ENCODE assay signal across 33 cellular contexts in genomic region chr3:95758707-95759106, GRCh38.
DNase-seq lines count a peak whose midpoint lies in the region; ATAC-seq and TF ChIP-seq lines count a peak whose summit lies in the region.
"Had no signal": no experiment of that assay in that cellular context is flagged by ENCODE, and none has a peak within 500 bp of the region (broad histone marks: within the 10 kb centered on the region; RNA-seq: fewer than 3 reads in every experiment).

No MANE protein-coding gene starts in this region.

- H3K4me3 ChIP-seq in neuronal stem cell (ENCODE audit: low read length in 2 of 2): no peak overlapping the region
- no peak overlapping the region for H3K4me3 ChIP-seq in upper lobe of right lung
- H3K4me3 ChIP-seq: A549; BLaER1; BLaER1 treated with 17β-estradiol and CSF1 and Interleukin-3, amounts not matched to agents 10 nM and 100 nM had no signal

- intact Hi-C loops in upper lobe of right lung (cut with DNase I): no loop called here

- H3K23ac ChIP-seq in neuronal stem cell (ENCODE audit: low read depth, low read length, poor library complexity): no peak overlapping the region

- WGBS in neuronal stem cell (ENCODE audit: extremely low coverage in 2 of 2, insufficient read length in 2 of 2, insufficient replicate concordance in 1 of 2), 2 donors: no CpG with 5 or more reads among the region's 4 CpGs

- H4K8ac ChIP-seq in neuronal stem cell (ENCODE audit: low read depth, low read length): no peak overlapping the region

- no peak overlapping the region for H2AFZ ChIP-seq in neuronal stem cell (ENCODE audit: low read length)

- H3K79me1 ChIP-seq in neuronal stem cell (ENCODE audit: low read depth, low read length): no peaks in the 10 kb centered on the region

- no peak overlapping the region for H3K4me2 ChIP-seq in neuronal stem cell (ENCODE audit: insufficient read depth, low read length, poor library complexity, severe bottlenecking)
- H3K4me2 ChIP-seq: A549; BLaER1; BLaER1 treated with 17β-estradiol and CSF1 and Interleukin-3, amounts not matched to agents 10 nM and 100 nM had no signal

- no peak overlapping the region for H3K27ac ChIP-seq in neuronal stem cell (replicated peaks; ENCODE audit: low read length)
- H3K27ac ChIP-seq in upper lobe of right lung: no peak overlapping the region
- H3K27ac ChIP-seq: 22Rv1; A549; BLaER1; BLaER1 treated with 17β-estradiol and CSF1 and Interleukin-3, amounts not matched to agents 10 nM and 100 nM; C4-2B had no signal

- H3K9me3 Mint-ChIP-seq in stimulated activated effector memory CD8-positive, alpha-beta T cell treated with anti-CD3 and anti-CD28 coated beads, Interleukin-12 subunit alpha, Interleukin-12 subunit beta, amount 100 ng/mL, for 72 hours: peaks cover 8% of the 10 kb centered on the region
- peaks cover 10% of the 10 kb centered on the region for H3K9me3 Mint-ChIP-seq in activated T-cell treated with anti-CD3 and anti-CD28 coated beads, Interleukin-2, amount 50 U/mL, for 24 hours
- H3K9me3 Mint-ChIP-seq: CD4-positive, alpha-beta T cell had no signal

- no peak overlapping the region for H2BK120ac ChIP-seq in neuronal stem cell (ENCODE audit: low read depth, low read length)

- H3K18ac ChIP-seq in neuronal stem cell (ENCODE audit: low read length): no peak overlapping the region

- no peaks in the 10 kb centered on the region for H3K27me3 Mint-ChIP-seq in activated T-cell treated with anti-CD3 and anti-CD28 coated beads, Interleukin-2, amount 50 U/mL, for 24 hours
- H3K27me3 Mint-ChIP-seq: B cell; CD4-positive, alpha-beta memory T cell; CD4-positive, alpha-beta T cell; CD4-positive, CD25-positive, alpha-beta regulatory T cell; CD8-positive, alpha-beta memory T cell had no signal

- H3K27me3 ChIP-seq in neuronal stem cell (ENCODE audit: control insufficient read depth in 3 of 3, insufficient read depth in 3 of 3, low read depth in 1 of 3, low read length in 3 of 3) (no peaks in the 10 kb centered on the region), upper lobe of right lung (no peaks in the 10 kb centered on the region)
- H3K27me3 ChIP-seq: BE2C; BLaER1; BLaER1 treated with 17β-estradiol and CSF1 and Interleukin-3, amounts not matched to agents 10 nM and 100 nM had no signal

- no peaks in the 10 kb centered on the region for H3K36me3 ChIP-seq in neuronal stem cell (replicated peaks in 1 of 2; ENCODE audit: control insufficient read depth in 2 of 2, insufficient read depth in 2 of 2, low read length in 2 of 2)
- H3K36me3 ChIP-seq in upper lobe of right lung: no peaks in the 10 kb centered on the region
- H3K36me3 ChIP-seq: BE2C; BLaER1; BLaER1 treated with 17β-estradiol and CSF1 and Interleukin-3, amounts not matched to agents 10 nM and 100 nM had no signal

- no peaks in the 10 kb centered on the region for H3K36me3 Mint-ChIP-seq in stimulated activated effector memory CD8-positive, alpha-beta T cell treated with anti-CD3 and anti-CD28 coated beads, Interleukin-12 subunit alpha, Interleukin-12 subunit beta, amount 100 ng/mL, for 72 hours
- H3K36me3 Mint-ChIP-seq in activated T-cell treated with anti-CD3 and anti-CD28 coated beads, Interleukin-2, amount 50 U/mL, for 24 hours (ENCODE audit: low read depth): no peaks in the 10 kb centered on the region
- H3K36me3 Mint-ChIP-seq: CD14-positive monocyte; CD4-positive, alpha-beta memory T cell; CD4-positive, CD25-positive, alpha-beta regulatory T cell; CD8-positive, alpha-beta memory T cell; CD8-positive, alpha-beta T cell had no signal

- no peak overlapping the region for H2BK15ac ChIP-seq in neuronal stem cell (ENCODE audit: low read length)

- ATAC-seq in stimulated activated effector memory CD8-positive, alpha-beta T cell treated with anti-CD3 and anti-CD28 coated beads, Interleukin-12 subunit alpha, Interleukin-12 subunit beta, amount 100 ng/mL, for 72 hours: peak; percentile 24
- ATAC-seq in upper lobe of right lung: no peak
- ATAC-seq: A549; CD8-positive, alpha-beta T cell had no signal

- H3K14ac ChIP-seq in neuronal stem cell (ENCODE audit: low read length): no peak overlapping the region

- no peak overlapping the region for H3K9ac ChIP-seq in neuronal stem cell (ENCODE audit: low read depth, low read length, poor library complexity)
- H3K9ac ChIP-seq: BLaER1; BLaER1 treated with 17β-estradiol and CSF1 and Interleukin-3, amounts not matched to agents 10 nM and 100 nM had no signal

- no peaks in the 10 kb centered on the region for H3K4me1 ChIP-seq in neuronal stem cell (ENCODE audit: control insufficient read depth in 2 of 2, insufficient read depth in 1 of 2, low read depth in 1 of 2, low read length in 2 of 2)
- H3K4me1 ChIP-seq in upper lobe of right lung: no peaks in the 10 kb centered on the region
- H3K4me1 ChIP-seq: A549; BE2C; BLaER1; BLaER1 treated with 17β-estradiol and CSF1 and Interleukin-3, amounts not matched to agents 10 nM and 100 nM; Caco-2 had no signal

- H3K4me1 Mint-ChIP-seq in stimulated activated effector memory CD8-positive, alpha-beta T cell treated with anti-CD3 and anti-CD28 coated beads, Interleukin-12 subunit alpha, Interleukin-12 subunit beta, amount 100 ng/mL, for 72 hours: no peaks in the 10 kb centered on the region
- H3K4me1 Mint-ChIP-seq in activated T-cell treated with anti-CD3 and anti-CD28 coated beads, Interleukin-2, amount 50 U/mL, for 24 hours (ENCODE audit: low read depth): no peaks in the 10 kb centered on the region
- H3K4me1 Mint-ChIP-seq: B cell; CD14-positive monocyte; CD4-positive, alpha-beta memory T cell; CD4-positive, CD25-positive, alpha-beta regulatory T cell; CD8-positive, alpha-beta memory T cell had no signal

- no peak for TF ChIP-seq CTCF in upper lobe of right lung (IDR thresholded peaks at IDR 0.05)

- H3K4me3 Mint-ChIP-seq in stimulated activated effector memory CD8-positive, alpha-beta T cell treated with anti-CD3 and anti-CD28 coated beads, Interleukin-12 subunit alpha, Interleukin-12 subunit beta, amount 100 ng/mL, for 72 hours: no peak overlapping the region
- H3K4me3 Mint-ChIP-seq in activated T-cell treated with anti-CD3 and anti-CD28 coated beads, Interleukin-2, amount 50 U/mL, for 24 hours: no peak overlapping the region
- H3K4me3 Mint-ChIP-seq: B cell; CD14-positive monocyte; CD4-positive, alpha-beta memory T cell; CD4-positive, alpha-beta T cell; CD8-positive, alpha-beta memory T cell; CD8-positive, alpha-beta T cell had no signal

- H4K91ac ChIP-seq in neuronal stem cell (ENCODE audit: low read depth, low read length, poor library complexity): no peak overlapping the region

- H2BK12ac ChIP-seq in neuronal stem cell (ENCODE audit: low read length): no peak overlapping the region

- no peak for DNase-seq in neuronal stem cell (ENCODE audit: low spot score)
- no peak for DNase-seq in stimulated activated effector memory CD8-positive, alpha-beta T cell treated with anti-CD3 and anti-CD28 coated beads, Interleukin-12 subunit alpha, Interleukin-12 subunit beta, amount 100 ng/mL, for 72 hours (ENCODE audit: low spot score in 2 of 2)
- peak; percentile 33 for DNase-seq in upper lobe of right lung
- no peak for DNase-seq in D341Med (ENCODE audit: low spot score)
- DNase-seq in Ammon's horn (ENCODE audit: low spot score): no peak
- DNase-seq in activated T-cell treated with anti-CD3 and anti-CD28 coated beads, Interleukin-2, amount 50 U/mL, for 24 hours: no peak
- DNase-seq: 8988T; ACHN; AML-193; BE2C; C1 segment of cervical spinal cord; Caco-2; Calu3; CD4-positive, alpha-beta memory T cell; CD4-positive, alpha-beta T cell; CD4-positive, CD25-positive, alpha-beta regulatory T cell; CD8-positive, alpha-beta memory T cell; CD8-positive, alpha-beta T cell; COR-L47; DMS 273 treated with DMSO at 0.1 percent for 48 hours; DMS153; DMS53; DMS79; DMS79 treated with DMSO at 0.1 percent for 48 hours; DND-41; EL had no signal

- H3K27ac Mint-ChIP-seq in stimulated activated effector memory CD8-positive, alpha-beta T cell treated with anti-CD3 and anti-CD28 coated beads, Interleukin-12 subunit alpha, Interleukin-12 subunit beta, amount 100 ng/mL, for 72 hours: no peak overlapping the region
- no peak overlapping the region for H3K27ac Mint-ChIP-seq in activated T-cell treated with anti-CD3 and anti-CD28 coated beads, Interleukin-2, amount 50 U/mL, for 24 hours
- H3K27ac Mint-ChIP-seq: B cell; CD14-positive monocyte; CD4-positive, alpha-beta memory T cell; CD4-positive, alpha-beta T cell; CD4-positive, CD25-positive, alpha-beta regulatory T cell; CD8-positive, alpha-beta memory T cell; CD8-positive, alpha-beta T cell had no signal

- H3K9me3 ChIP-seq in neuronal stem cell (replicated peaks in 1 of 2; ENCODE audit: control insufficient read depth in 2 of 2, insufficient read depth in 1 of 2, low read depth in 1 of 2, low read length in 2 of 2): no peaks in the 10 kb centered on the region
- no peaks in the 10 kb centered on the region for H3K9me3 ChIP-seq in upper lobe of right lung
- H3K9me3 ChIP-seq: A549, BE2C, Caco-2 had no signal

- H2AK5ac ChIP-seq in neuronal stem cell (ENCODE audit: low read depth, low read length): peak overlapping the region; percentile 37

- H2BK5ac ChIP-seq in neuronal stem cell (ENCODE audit: low read length): no peak overlapping the region

- no peak overlapping the region for H3K4ac ChIP-seq in neuronal stem cell (ENCODE audit: low read length)
